In genomic region chr1:145729661-145730436, GRCh38 we compare ENCODE assay signal across 19 cellular contexts. TPM values are rescaled to one million over a fixed set of nuclear protein-coding genes. Genes with fewer than 3 reads are reported as not detected.
DNase-seq lines count a peak whose midpoint lies in the region; ATAC-seq and TF ChIP-seq lines count a peak whose summit lies in the region.
"Had no signal": no experiment of that assay in that cellular context is flagged by ENCODE, and none has a peak within 500 bp of the region (broad histone marks: within the 10 kb centered on the region; RNA-seq: fewer than 3 reads in every experiment).

No MANE protein-coding gene starts in this region.

- no peak overlapping the region for H3K4me3 Mint-ChIP-seq in stimulated activated naive CD8-positive, alpha-beta T cell treated with anti-CD3 and anti-CD28 coated beads, Interleukin-15, amount 100 ng/mL, for 72 hours

- intact Hi-C loops in right lobe of liver (cut with DNase I) (no loop called here), heart left ventricle (cut with DNase I) (no loop called here)

- H3K36me3 ChIP-seq in right lobe of liver (no peaks in the 10 kb centered on the region), heart left ventricle (peaks cover 0 to 3% (median 0%) of the 10 kb centered on the region in 9 donors)
- H3K36me3 ChIP-seq: HAP-1, SJSA1 had no signal

- no peak for TF ChIP-seq CTCF in right lobe of liver (IDR thresholded peaks at IDR 0.05)
- no peak for TF ChIP-seq CTCF in heart left ventricle (IDR thresholded peaks at IDR 0.05)

- H3K27ac ChIP-seq in right lobe of liver (peak overlapping the region in 2 of 3 donors; percentile 24 to 59), heart left ventricle (no peak overlapping the region)
- H3K27ac ChIP-seq: C4-2B, HL-60, PC-9, SJSA1 had no signal

- TF ChIP-seq POLR2A in right lobe of liver (IDR thresholded peaks at IDR 0.05) (peak; percentile 38), heart left ventricle (IDR thresholded peaks at IDR 0.05) (no peak)

- H3K4me3 ChIP-seq in right lobe of liver (no peak overlapping the region), heart left ventricle (no peak overlapping the region)
- H3K4me3 ChIP-seq: HAP-1, PC-9, SJSA1 had no signal

- H3K27me3 ChIP-seq in right lobe of liver = no peaks in the 10 kb centered on the region
- H3K27me3 ChIP-seq in heart left ventricle = no peaks in the 10 kb centered on the region
- H3K27me3 ChIP-seq: SJSA1 had no signal

- peaks cover 15% of the 10 kb centered on the region for H3K4me1 Mint-ChIP-seq in stimulated activated naive CD8-positive, alpha-beta T cell treated with anti-CD3 and anti-CD28 coated beads, Interleukin-15, amount 100 ng/mL, for 72 hours

- H3K27ac Mint-ChIP-seq in stimulated activated naive CD8-positive, alpha-beta T cell treated with anti-CD3 and anti-CD28 coated beads, Interleukin-15, amount 100 ng/mL, for 72 hours = peak overlapping the region; percentile 36 to 51

- H3K9me3 ChIP-seq in right lobe of liver = no peaks in the 10 kb centered on the region
- peaks cover 0 to 3% (median 0%) of the 10 kb centered on the region in 12 donors for H3K9me3 ChIP-seq in heart left ventricle
- H3K9me3 ChIP-seq: HAP-1, SJSA1 had no signal

- H3K4me1 ChIP-seq in right lobe of liver = peaks cover 0 to 14% (median 4%) of the 10 kb centered on the region in 4 donors
- H3K4me1 ChIP-seq in heart left ventricle = no peaks in the 10 kb centered on the region
- H3K4me1 ChIP-seq: HAP-1 had no signal

- ATAC-seq in stimulated activated naive CD8-positive, alpha-beta T cell treated with anti-CD3 and anti-CD28 coated beads, Interleukin-15, amount 100 ng/mL, for 72 hours = no peak
- no peak for ATAC-seq in stimulated activated naive CD8-positive, alpha-beta T cell treated with anti-CD3 and anti-CD28 coated beads, Interleukin-15, Interleukin-2, amounts not matched to agents 100 U/mL and 50 U/mL, for 24 hours
- ATAC-seq in right lobe of liver (peak; percentile 92 to 98 (median 96)), GM21367 (IDR thresholded peaks at IDR 0.05; ENCODE audit: unreplicated experiment) (no peak), heart left ventricle (no peak)

- 41% methylated on average over 5 of the region's 5 CpGs for WGBS in right lobe of liver (ENCODE audit: insufficient coverage, low coverage, low lambda C conversion rate, missing lambda C conversion rate)
- WGBS in heart left ventricle, 4 donors = 89 to 97% (median 92%) methylated on average over 5 of the region's 5 CpGs

- H3K9me3 Mint-ChIP-seq in stimulated activated naive CD8-positive, alpha-beta T cell treated with anti-CD3 and anti-CD28 coated beads, Interleukin-15, amount 100 ng/mL, for 72 hours = no peaks in the 10 kb centered on the region

- no peak for DNase-seq in stimulated activated naive CD8-positive, alpha-beta T cell treated with anti-CD3 and anti-CD28 coated beads, Interleukin-15, amount 100 ng/mL, for 72 hours
- DNase-seq in stimulated activated naive CD8-positive, alpha-beta T cell treated with anti-CD3 and anti-CD28 coated beads, Interleukin-15, Interleukin-2, amounts not matched to agents 100 U/mL and 50 U/mL, for 24 hours = no peak
- DNase-seq in fibroblast of gingiva (ENCODE audit: low read depth) (peak; percentile 30), right lobe of liver (peak in 2 of 3 donors; percentile 42 to 60), NCI-H510A treated with DMSO at 0.1 percent for 48 hours (lab: John Stamatoyannopoulos, UW) (no peak), heart left ventricle (no peak), NCI-H226 (no peak)
- DNase-seq: MV-4-11, NCI-H1417 treated with DMSO at 0.1 percent for 48 hours, NCI-H2029 treated with DMSO at 0.1 percent for 48 hours, NCI-H2171 treated with DMSO at 0.1 percent for 48 hours, NCI-H774, PC-9 had no signal

- H3K27me3 Mint-ChIP-seq in stimulated activated naive CD8-positive, alpha-beta T cell treated with anti-CD3 and anti-CD28 coated beads, Interleukin-15, amount 100 ng/mL, for 72 hours = no peaks in the 10 kb centered on the region

RNA-seq across cellular contexts. Expression of gene CD160, which starts 10.6 kb away (rescaled TPM):
- total RNA-seq in right lobe of liver = 1 to 10 TPM in 2 of 6 experiments, under 1 TPM in 2, not detected in 2; 0.19 to 1.5 (median 0.91) TPM
- total RNA-seq in heart left ventricle = under 1 TPM in 2 of 9 donors, not detected in 7; 0.64 to 0.79 TPM
- not detected for polyA plus RNA-seq in heart left ventricle
- total RNA-seq: NCI-H460, PC-9 had no signal

RNA-seq across cellular contexts. Expression of gene PDZK1, which starts 22.7 kb away (rescaled TPM):
- 100 to 1,000 TPM in 2 of 6 experiments, 10 to 100 TPM in 4; 64.8 to 117 (median 79.2) TPM for total RNA-seq in right lobe of liver
- total RNA-seq in heart left ventricle = under 1 TPM in 3 of 9 donors, not detected in 6; 0.20 to 0.25 (median 0.20) TPM
- under 1 TPM; 0.07 to 0.57 TPM for polyA plus RNA-seq in heart left ventricle

Comparison
In these comparisons a context has a peak if more than half of its experiments do, and no peak if none do; other contexts are left out.
1. ATAC-seq: peak in right lobe of liver (4 of 4); none in stimulated activated naive CD8-positive, alpha-beta T cell treated with anti-CD3 and anti-CD28 coated beads, Interleukin-15, amount 100 ng/mL, for 72 hours (single experiment), stimulated activated naive CD8-positive, alpha-beta T cell treated with anti-CD3 and anti-CD28 coated beads, Interleukin-15, Interleukin-2, amounts not matched to agents 100 U/mL and 50 U/mL, for 24 hours (single experiment), GM21367 (single experiment) and heart left ventricle (0 of 4).
2. DNase-seq: peak in fibroblast of gingiva (single experiment) and right lobe of liver (2 of 3); none in stimulated activated naive CD8-positive, alpha-beta T cell treated with anti-CD3 and anti-CD28 coated beads, Interleukin-15, amount 100 ng/mL, for 72 hours (0 of 2), stimulated activated naive CD8-positive, alpha-beta T cell treated with anti-CD3 and anti-CD28 coated beads, Interleukin-15, Interleukin-2, amounts not matched to agents 100 U/mL and 50 U/mL, for 24 hours (single experiment), NCI-H510A treated with DMSO at 0.1 percent for 48 hours (single experiment), heart left ventricle (0 of 5) and NCI-H226 (single experiment).
3. H3K27ac ChIP-seq: peak in right lobe of liver (2 of 3); none in heart left ventricle (0 of 12).
4. RNA of gene PDZK1, which starts 22.7 kb away (total RNA-seq): 64.8 to 117 TPM in right lobe of liver; 0.20 to 0.25 TPM in heart left ventricle; every median in the first group is over 10 times any median in the second.